In genomic region chr18:77250501-77250925, GRCh38 we compare ENCODE assay signal across 15 cellular contexts. TPM values are rescaled to one million over a fixed set of nuclear protein-coding genes. Genes with fewer than 3 reads are reported as not detected.
A peak's percentile ranks its signal among the peaks of the same experiment; 100 is the strongest.
DNase-seq lines count a peak whose midpoint lies in the region; ATAC-seq, FAIRE-seq and TF ChIP-seq lines count a peak whose summit lies in the region.
"Had no signal": no experiment of that assay in that cellular context is flagged by ENCODE, and none has a peak within 500 bp of the region (broad histone marks: within the 10 kb centered on the region; RNA-seq: fewer than 3 reads in every experiment).

No MANE protein-coding gene starts in this region.

- CTCF ChIA-PET in naive thymus-derived CD4-positive, alpha-beta T cell (lab: Charles Lee): no interaction called here
- CTCF ChIA-PET in CD4-positive, alpha-beta T cell (lab: Charles Lee): no interaction called here

- DNase-seq in heart right ventricle (no peak), cardiac septum (ENCODE audit: low spot score) (no peak), urothelium cell line (ENCODE audit: low spot score) (no peak)
- DNase-seq in naive thymus-derived CD4-positive, alpha-beta T cell: no peak
- no peak for DNase-seq in activated CD4-positive, CD25-positive, alpha-beta regulatory T cell treated with anti-CD3 and anti-CD28 coated beads, Interleukin-2, amount 50 U/mL, for 72 hours
- DNase-seq in CD4-positive, alpha-beta T cell: no peak
- DNase-seq: activated B cell treated with CpG ODN at 0.5 μM for 24 hours, NCI-H1930 had no signal

- ATAC-seq in heart right ventricle (no peak), GM21737 (IDR thresholded peaks at IDR 0.05; ENCODE audit: unreplicated experiment) (no peak)
- no peak for ATAC-seq in naive thymus-derived CD4-positive, alpha-beta T cell
- no peak for ATAC-seq in CD4-positive, alpha-beta T cell (ENCODE audit: poor library complexity)
- ATAC-seq: esophagus mucosa, left lung, Right ventricle myocardium inferior had no signal

- no peak for TF ChIP-seq CTCF in heart right ventricle (IDR thresholded peaks at IDR 0.05)
- no peak for TF ChIP-seq CTCF in brain (conservative IDR thresholded peaks at IDR 0.05)
- no peak for TF ChIP-seq CTCF in CD4-positive, alpha-beta T cell (IDR thresholded peaks at IDR 0.05)

- intact Hi-C loops in heart right ventricle (cut with DNase I): no loop called here
- intact Hi-C loops in cardiac septum (cut with DNase I): no loop called here
- intact Hi-C loops in naive thymus-derived CD4-positive, alpha-beta T cell (cut with micrococcal nuclease): no loop called here
- intact Hi-C loops in CD4-positive, alpha-beta T cell (cut with DNase I, micrococcal nuclease): no loop called here

- 1% methylated on average over 39 of the region's 40 CpGs for WGBS in heart right ventricle, 2 donors

- H3K27me3 Mint-ChIP-seq in brain: peaks cover 88% of the 10 kb centered on the region
- H3K27me3 Mint-ChIP-seq in naive thymus-derived CD4-positive, alpha-beta T cell: peaks cover 49 to 79% (median 58%) of the 10 kb centered on the region in 5 donors
- H3K27me3 Mint-ChIP-seq in CD4-positive, alpha-beta T cell: peaks cover 79% of the 10 kb centered on the region

- peaks cover 9 to 21% (median 18%) of the 10 kb centered on the region in 5 experiments for H3K9me3 Mint-ChIP-seq in brain
- peaks cover 6 to 25% (median 14%) of the 10 kb centered on the region in 11 donors for H3K9me3 Mint-ChIP-seq in naive thymus-derived CD4-positive, alpha-beta T cell
- no peaks in the 10 kb centered on the region for H3K9me3 Mint-ChIP-seq in CD4-positive, alpha-beta T cell

- H3K4me1 ChIP-seq in heart right ventricle: peaks cover 2 to 29% (median 18%) of the 10 kb centered on the region in 9 donors
- peaks cover 0 to 5% of the 10 kb centered on the region in 2 donors for H3K4me1 ChIP-seq in naive thymus-derived CD4-positive, alpha-beta T cell (ENCODE audit: control insufficient read depth in 2 of 2, insufficient read depth in 2 of 2, low read length in 2 of 2)

- POLR2A ChIA-PET in naive thymus-derived CD4-positive, alpha-beta T cell (lab: Charles Lee): no interaction called here
- POLR2A ChIA-PET in CD4-positive, alpha-beta T cell (lab: Charles Lee): no interaction called here

- peak overlapping the region in 9 of 10 donors; percentile 22 to 52 (median 38) for H3K4me3 ChIP-seq in heart right ventricle
- no peak overlapping the region for H3K4me3 ChIP-seq in naive thymus-derived CD4-positive, alpha-beta T cell (ENCODE audit: low read length)

- H3K36me3 ChIP-seq in heart right ventricle: no peaks in the 10 kb centered on the region
- no peaks in the 10 kb centered on the region for H3K36me3 ChIP-seq in naive thymus-derived CD4-positive, alpha-beta T cell (ENCODE audit: control insufficient read depth in 2 of 3, insufficient read depth in 3 of 3, low read length in 3 of 3)
- H3K36me3 ChIP-seq: left lung, right atrium auricular region had no signal

- H3K36me3 Mint-ChIP-seq in brain: no peaks in the 10 kb centered on the region
- H3K36me3 Mint-ChIP-seq in naive thymus-derived CD4-positive, alpha-beta T cell: peaks cover 0 to 9% (median 2%) of the 10 kb centered on the region in 5 donors
- no peaks in the 10 kb centered on the region for H3K36me3 Mint-ChIP-seq in CD4-positive, alpha-beta T cell (ENCODE audit: low read depth)

- peaks cover 11% of the 10 kb centered on the region for H3K4me1 Mint-ChIP-seq in brain
- H3K4me1 Mint-ChIP-seq in naive thymus-derived CD4-positive, alpha-beta T cell: peaks cover 0 to 23% (median 17%) of the 10 kb centered on the region in 7 donors
- peaks cover 8% of the 10 kb centered on the region for H3K4me1 Mint-ChIP-seq in CD4-positive, alpha-beta T cell (ENCODE audit: low read depth)

- no peak overlapping the region for H3K27ac Mint-ChIP-seq in brain
- H3K27ac Mint-ChIP-seq in naive thymus-derived CD4-positive, alpha-beta T cell: peak overlapping the region in 1 of 9 donors; percentile 55
- no peak overlapping the region for H3K27ac Mint-ChIP-seq in CD4-positive, alpha-beta T cell
- H3K27ac Mint-ChIP-seq: activated B cell treated with CpG ODN at 0.5 μM for 24 hours had no signal

- peak overlapping the region; percentile 52 to 88 (median 82) for H3K4me3 Mint-ChIP-seq in brain
- peak overlapping the region; percentile 45 to 82 (median 64) for H3K4me3 Mint-ChIP-seq in naive thymus-derived CD4-positive, alpha-beta T cell
- no peak overlapping the region for H3K4me3 Mint-ChIP-seq in CD4-positive, alpha-beta T cell
- H3K4me3 Mint-ChIP-seq: activated B cell treated with CpG ODN at 0.5 μM for 24 hours had no signal

- H3K27ac ChIP-seq in heart right ventricle: no peak overlapping the region
- H3K27ac ChIP-seq in naive thymus-derived CD4-positive, alpha-beta T cell (ENCODE audit: low read depth, low read length): no peak overlapping the region
- H3K27ac ChIP-seq in CD4-positive, alpha-beta T cell (ENCODE audit: low read depth, low read length): no peak overlapping the region
- H3K27ac ChIP-seq: left lung, right atrium auricular region had no signal

- H3K27me3 ChIP-seq in heart right ventricle: peaks cover 21 to 88% (median 76%) of the 10 kb centered on the region in 7 donors
- peaks cover 0 to 12% of the 10 kb centered on the region in 2 donors for H3K27me3 ChIP-seq in naive thymus-derived CD4-positive, alpha-beta T cell (ENCODE audit: control insufficient read depth in 2 of 2, insufficient read depth in 2 of 2, low read length in 2 of 2)
- H3K27me3 ChIP-seq in CD4-positive, alpha-beta T cell (ENCODE audit: control insufficient read depth, insufficient read depth, low read length): peaks cover 62% of the 10 kb centered on the region

- peak; percentile 70 for FAIRE-seq in urothelium cell line (lab: Jason Lieb, UNC)
- FAIRE-seq: GM12891 had no signal

- H3K9me3 ChIP-seq in heart right ventricle: peaks cover 0 to 14% (median 0%) of the 10 kb centered on the region in 11 donors
- no peaks in the 10 kb centered on the region for H3K9me3 ChIP-seq in naive thymus-derived CD4-positive, alpha-beta T cell (ENCODE audit: control insufficient read depth in 2 of 3, low read length in 3 of 3)
- H3K9me3 ChIP-seq in CD4-positive, alpha-beta T cell (ENCODE audit: control insufficient read depth, low read length): peaks cover 14% of the 10 kb centered on the region

RNA-seq across cellular contexts. Expression of gene GALR1, which starts 0.9 kb away (rescaled TPM):
- under 1 TPM in 3 of 10 donors, not detected in 7; 0.02 to 0.13 (median 0.02) TPM for total RNA-seq in heart right ventricle
- polyA plus RNA-seq in heart right ventricle: under 1 TPM; under 0.01 to 0.01 TPM
- total RNA-seq in cardiac septum: 0.08 TPM
- 0.10 TPM for polyA plus RNA-seq in brain (ENCODE audit: insufficient read depth, low read depth, low replicate concordance)
- total RNA-seq in naive thymus-derived CD4-positive, alpha-beta T cell: not detected
- not detected for polyA plus RNA-seq in naive thymus-derived CD4-positive, alpha-beta T cell
- not detected for total RNA-seq in CD4-positive, alpha-beta T cell
- total RNA-seq: activated B cell treated with CpG ODN at 0.5 μM for 24 hours, esophagus mucosa, left lung, Right ventricle myocardium inferior had no signal
